ENCODE assay signal across 1 cellular context in the genomic region with DNA sequence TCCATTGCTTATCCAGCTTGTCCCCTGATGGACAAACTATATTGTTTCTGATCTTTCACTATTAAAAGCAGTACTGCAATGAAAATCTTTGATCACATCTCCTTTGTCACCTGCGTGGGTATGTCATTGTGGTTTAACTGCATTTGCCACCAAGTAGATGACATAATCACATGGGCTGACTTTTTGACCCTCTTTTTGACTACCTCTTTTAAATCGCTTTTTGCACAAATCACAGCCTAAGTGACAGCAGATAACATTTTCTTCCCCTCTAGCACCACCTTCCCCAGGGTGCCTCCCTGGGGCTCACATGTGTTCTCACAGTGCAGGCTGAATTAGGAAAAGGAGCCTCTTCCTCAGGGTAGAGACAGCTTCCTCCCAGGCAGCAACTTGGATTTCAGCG.
TF ChIP-seq lines count a peak whose summit lies in the region.

No MANE protein-coding gene starts in this region.

TF ChIP-seq in IMR-90, 13 proteins besides CTCF, POLR2A, EP300 and RAD21 (continued from another document):
- TF ChIP-seq CHD1 (IDR thresholded peaks at IDR 0.05; ENCODE audit: low read depth, low read length), result no peak
